ENCODE assay signal across 16 cellular contexts in genomic region chr12:43848786-43849185, GRCh38. TPM values are rescaled to one million over a fixed set of nuclear protein-coding genes. Genes with fewer than 3 reads are reported as not detected.
DNase-seq lines count a peak whose midpoint lies in the region; ATAC-seq and TF ChIP-seq lines count a peak whose summit lies in the region.
"Had no signal": no experiment of that assay in that cellular context is flagged by ENCODE, and none has a peak within 500 bp of the region (broad histone marks: within the 10 kb centered on the region; RNA-seq: fewer than 3 reads in every experiment).

No MANE protein-coding gene starts in this region.

- peaks cover 10% of the 10 kb centered on the region for H3K9me3 Mint-ChIP-seq in memory B cell

- H3K4me1 Mint-ChIP-seq in memory B cell: peaks cover 10% of the 10 kb centered on the region
- H3K4me1 Mint-ChIP-seq: CD14-positive monocyte, H9 had no signal

- H3K9me3 ChIP-seq in left lung: peaks cover 0 to 5% of the 10 kb centered on the region in 2 donors

- DNase-seq in AG20443 (ENCODE audit: low spot score) (peak; percentile 22), LHCN-M2 (ENCODE audit: low read depth) (peak; percentile 43), epithelial cell of esophagus (ENCODE audit: low read depth) (peak; percentile 82), memory B cell (ENCODE audit: low spot score in 2 of 2) (no peak), NCI-H146 treated with DMSO at 0.1 percent for 48 hours (lab: John Stamatoyannopoulos, UW; ENCODE audit: unreplicated experiment) (no peak), left lung (no peak), left ventricle myocardium superior (no peak)
- no peak for DNase-seq in stimulated activated CD4-positive, alpha-beta T cell treated with anti-CD3 and anti-CD28 coated beads, Interleukin-2, amount 100 ng/mL, for 24 hours
- DNase-seq: AML-193, H9, Karpas-422, MM.1S, NCI-H1092 treated with DMSO at 0.1 percent for 48 hours, NCI-H1694, NCI-H524 had no signal

- TF ChIP-seq CTCF in epithelial cell of esophagus (IDR thresholded peaks at IDR 0.05; ENCODE audit: insufficient read depth, low read depth, low read length, missing control alignments) (no peak), left lung (IDR thresholded peaks at IDR 0.05) (no peak)

- no peaks in the 10 kb centered on the region for H3K4me1 ChIP-seq in left lung

- H3K4me3 Mint-ChIP-seq in memory B cell: no peak overlapping the region
- H3K4me3 Mint-ChIP-seq: CD14-positive monocyte, H9 had no signal

- no peaks in the 10 kb centered on the region for H3K36me3 ChIP-seq in left lung

- H3K27ac ChIP-seq in left lung: no peak overlapping the region

- H3K27me3 ChIP-seq in left lung: no peaks in the 10 kb centered on the region

- intact Hi-C loops in left lung (cut with DNase I) (no loop called here), left ventricle myocardium superior (cut with micrococcal nuclease) (no loop called here)

- H3K27ac Mint-ChIP-seq in memory B cell: peak overlapping the region; percentile 9
- H3K27ac Mint-ChIP-seq: CD14-positive monocyte, H9 had no signal

- H3K4me3 ChIP-seq in epithelial cell of esophagus (ENCODE audit: low read length) (no peak overlapping the region), left lung (no peak overlapping the region)

- peaks cover 36% of the 10 kb centered on the region for H3K36me3 Mint-ChIP-seq in memory B cell
- H3K36me3 Mint-ChIP-seq: CD14-positive monocyte had no signal

- ATAC-seq in memory B cell (ENCODE audit: low read depth) (no peak), left lung (no peak), left ventricle myocardium superior (no peak)

- no peaks in the 10 kb centered on the region for H3K27me3 Mint-ChIP-seq in memory B cell

RNA-seq across cellular contexts. Expression of gene TMEM117, which starts 12.9 kb away (rescaled TPM):
- 12.5 and 23.5 TPM in 2 replicates for total RNA-seq in LHCN-M2 (2014; rRNA removed)
- 3.6 TPM for polyA plus RNA-seq in LHCN-M2 (2012)
- total RNA-seq in left lung: 1 to 10 TPM; 3.9 to 4.9 TPM
- total RNA-seq in left ventricle myocardium superior: 7.1 TPM

RNA-seq across cellular contexts. Expression of gene TWF1, which starts 42.7 kb away (rescaled TPM):
- total RNA-seq in LHCN-M2 (2014; rRNA removed) (211 and 248 TPM in 2 replicates), left lung (10 to 100 TPM; 71.3 to 75.9 TPM), left ventricle myocardium superior (12.4 TPM)
- 48.1 TPM for polyA plus RNA-seq in LHCN-M2 (2012)

Comparison
In these comparisons a context has a peak if more than half of its experiments do, and no peak if none do; other contexts are left out.
1. DNase-seq: peak in AG20443 (single experiment), LHCN-M2 (single experiment) and epithelial cell of esophagus (single experiment); none in memory B cell (0 of 2), NCI-H146 treated with DMSO at 0.1 percent for 48 hours (single experiment), left lung (0 of 2), stimulated activated CD4-positive, alpha-beta T cell treated with anti-CD3 and anti-CD28 coated beads, Interleukin-2, amount 100 ng/mL, for 24 hours (0 of 2) and left ventricle myocardium superior (single experiment).